31 cellular contexts compared by ENCODE assay signal in the genomic region with DNA sequence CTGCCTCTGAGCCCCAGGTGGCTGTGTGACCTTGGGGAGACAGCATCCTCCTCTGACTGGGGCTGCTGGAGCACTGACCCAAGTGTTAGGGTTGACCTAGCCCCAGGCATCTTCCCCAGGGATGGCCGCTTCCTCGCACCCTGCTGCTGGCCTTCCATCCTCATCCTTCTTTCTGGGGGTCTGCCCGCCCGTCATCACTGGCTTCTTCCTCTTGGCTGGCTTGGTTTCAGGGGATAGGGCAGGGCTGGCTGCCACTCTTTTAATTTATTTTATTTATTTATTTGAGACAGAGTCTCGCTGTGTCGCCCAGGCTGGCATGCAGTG. TPM values are rescaled to one million over a fixed set of nuclear protein-coding genes. Genes with fewer than 3 reads are reported as not detected.
"Had no signal": no experiment of that assay in that cellular context is flagged by ENCODE, and none has a peak within 500 bp of the region (broad histone marks: within the 10 kb centered on the region; RNA-seq: fewer than 3 reads in every experiment).

No MANE protein-coding gene starts in this region.

- H3K27me3 Mint-ChIP-seq: activated CD4-positive, alpha-beta memory T cell treated with anti-CD3 and anti-CD28 coated beads for 36 hours; activated CD4-positive, alpha-beta T cell treated with anti-CD3 and anti-CD28 coated beads, Interleukin-2, amount 10 ng/mL, durations not matched to agents 7 days and 5 days; activated naive CD8-positive, alpha-beta T cell treated with anti-CD3 and anti-CD28 coated beads, Interleukin-2, amount 50 U/mL, for 24 hours; IgD-negative memory B cell had no signal

- H3K27ac Mint-ChIP-seq: activated CD4-positive, alpha-beta memory T cell treated with anti-CD3 and anti-CD28 coated beads for 36 hours; activated CD4-positive, alpha-beta T cell treated with anti-CD3 and anti-CD28 coated beads, Interleukin-2, amount 10 ng/mL, durations not matched to agents 7 days and 5 days; activated naive CD4-positive, alpha-beta T cell treated with anti-CD3 and anti-CD28 coated beads, Interleukin-2, amount 50 U/mL, for 72 hours; activated naive CD8-positive, alpha-beta T cell treated with anti-CD3 and anti-CD28 coated beads, Interleukin-2, amount 50 U/mL, for 24 hours; brain; WTC11 had no signal

- H3K4me3 Mint-ChIP-seq: activated CD4-positive, alpha-beta memory T cell treated with anti-CD3 and anti-CD28 coated beads for 36 hours; activated CD4-positive, alpha-beta T cell treated with anti-CD3 and anti-CD28 coated beads, Interleukin-2, amount 10 ng/mL, durations not matched to agents 7 days and 5 days; activated naive CD8-positive, alpha-beta T cell treated with anti-CD3 and anti-CD28 coated beads, Interleukin-2, amount 50 U/mL, for 24 hours; WTC11 had no signal

- ATAC-seq: activated naive CD4-positive, alpha-beta T cell treated with anti-CD3 and anti-CD28 coated beads, Interleukin-2, amount 50 U/mL, for 72 hours; activated naive CD8-positive, alpha-beta T cell treated with anti-CD3 and anti-CD28 coated beads, Interleukin-2, amount 50 U/mL, for 24 hours; SK-N-SH treated with all-trans-retinoic acid at 6 μM for 48 hours; WTC11 had no signal

- H3K9me3 ChIP-seq: SJSA1 had no signal

- H3K27ac ChIP-seq: SJSA1 had no signal

- H3K27me3 ChIP-seq: SJSA1 had no signal

- DNase-seq: activated CD4-positive, alpha-beta T cell treated with anti-CD3 and anti-CD28 coated beads, Interleukin-2, amount 10 ng/mL, durations not matched to agents 7 days and 5 days; activated CD4-positive, CD25-positive, alpha-beta regulatory T cell treated with anti-CD3 and anti-CD28 coated beads, Interleukin-2, amount 50 U/mL, for 72 hours; activated effector memory CD4-positive, alpha-beta T cell treated with Interleukin-2 at 50 U/mL for 16 hours; activated naive CD4-positive, alpha-beta T cell treated with Interleukin-2 at 50 U/mL for 16 hours; activated naive CD8-positive, alpha-beta T cell treated with anti-CD3 and anti-CD28 coated beads, Interleukin-2, amount 50 U/mL, for 24 hours; activated T-cell treated with anti-CD3 and anti-CD28 coated beads for 4 hours; amniotic stem cell; KG1; MV-4-11; NCI-H1092 treated with DMSO at 0.1 percent for 48 hours; NCI-H1417 treated with DMSO at 0.1 percent for 48 hours; NCI-H1694; NCI-H2029; NCI-H2107; NCI-H2171 treated with DMSO at 0.1 percent for 48 hours; NCI-H226; NCI-H510A; NCI-H526 treated with DMSO at 0.1 percent for 48 hours; NCI-H82; SHP77; SW 1271 had no signal

- H3K36me3 Mint-ChIP-seq: brain, WTC11 had no signal

- H3K9me3 Mint-ChIP-seq: activated CD4-positive, alpha-beta memory T cell treated with anti-CD3 and anti-CD28 coated beads for 36 hours; activated CD4-positive, alpha-beta T cell treated with anti-CD3 and anti-CD28 coated beads, Interleukin-2, amount 10 ng/mL, durations not matched to agents 7 days and 5 days; activated naive CD4-positive, alpha-beta T cell treated with anti-CD3 and anti-CD28 coated beads, Interleukin-2, amount 50 U/mL, for 72 hours; activated naive CD8-positive, alpha-beta T cell treated with anti-CD3 and anti-CD28 coated beads, Interleukin-2, amount 50 U/mL, for 24 hours; IgD-negative memory B cell; WTC11 had no signal

- H3K4me3 ChIP-seq: SJSA1 had no signal

RNA-seq across cellular contexts. Expression of a gene that starts 7.9 kb away (rescaled TPM):
- total RNA-seq: LHCN-M2, M059J had no signal

RNA-seq across cellular contexts. Expression of a gene that starts 19.9 kb away (rescaled TPM):
- total RNA-seq: OCI-LY7 had no signal
